In the genomic region with DNA sequence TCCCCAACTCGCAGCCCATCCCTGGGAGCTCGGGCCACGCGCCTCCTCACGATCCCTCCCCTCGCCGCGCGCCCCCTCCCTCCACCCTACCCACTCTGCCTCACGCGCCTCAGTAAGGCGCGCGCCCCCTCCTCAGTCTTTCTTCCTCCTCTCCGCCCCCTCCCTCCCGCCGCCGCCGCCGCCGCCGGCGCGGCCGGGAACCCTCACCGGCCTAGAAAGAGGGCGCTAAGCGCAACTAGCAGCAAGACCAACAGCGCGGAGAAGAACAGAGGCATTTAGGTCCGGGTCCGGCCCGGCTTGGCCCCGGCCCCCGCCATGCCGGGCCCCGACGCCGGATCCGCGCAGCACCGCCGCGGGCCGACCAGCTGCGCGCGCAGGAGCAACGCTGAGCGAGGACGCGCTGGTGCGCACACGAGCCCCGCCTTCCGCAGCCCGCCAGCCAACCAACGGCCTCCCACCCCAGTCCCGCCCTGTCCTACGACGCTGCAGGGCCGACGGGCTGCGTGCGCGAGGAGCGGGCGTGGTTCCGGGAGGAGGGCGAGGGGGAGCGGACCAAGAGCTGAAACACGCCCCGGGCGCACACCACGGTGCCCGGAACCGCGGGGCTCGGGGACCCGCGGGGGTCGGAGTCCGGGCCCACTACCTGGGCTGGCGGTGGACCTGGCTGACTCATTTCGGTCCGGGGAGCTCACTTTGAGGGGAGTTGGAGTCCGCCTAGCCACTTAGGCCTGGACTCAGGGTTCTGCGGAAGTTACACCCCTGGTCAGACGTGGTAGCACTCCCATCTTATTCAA, we compare ENCODE assay signal across 1 cellular context.
A peak's percentile ranks its signal among the peaks of the same experiment; 100 is the strongest.
TF ChIP-seq lines count a peak whose summit lies in the region.

TSS of gene BLTP2 (minus strand) at position 377 of the 794 bp plus-strand sequence. CDS start at position 275, 102 bp downstream.

TF ChIP-seq in IMR-90, 13 proteins besides CTCF, POLR2A, EP300 and RAD21:
- TF ChIP-seq FOS (IDR thresholded peaks at IDR 0.05; ENCODE audit: low read depth, low read length) (no peak), BHLHE40 (IDR thresholded peaks at IDR 0.05; ENCODE audit: low read depth, low read length) (no peak), MAZ (IDR thresholded peaks at IDR 0.05; ENCODE audit: borderline replicate concordance, low read depth, low read length) (peak; percentile 73; the same call in 1 of the 2 replicates), RCOR1 (IDR thresholded peaks at IDR 0.05; ENCODE audit: insufficient replicate concordance, low read length) (no peak), CEBPB (IDR thresholded peaks at IDR 0.05; ENCODE audit: low read depth, low read length) (no peak), RFX5 (IDR thresholded peaks at IDR 0.05; ENCODE audit: low read depth, low read length) (no peak), MAFK (IDR thresholded peaks at IDR 0.05; ENCODE audit: low read depth, low read length) (no peak), MXI1 (IDR thresholded peaks at IDR 0.05; ENCODE audit: borderline replicate concordance, low read depth, low read length) (peak; percentile 92; the same call in 1 of the 2 replicates), ELK1 (IDR thresholded peaks at IDR 0.05; ENCODE audit: borderline replicate concordance, low read depth, low read length) (no peak), SMC3 (IDR thresholded peaks at IDR 0.05; ENCODE audit: low read depth, low read length) (no peak)
